1 cellular context compared by ENCODE assay signal in the genomic region with DNA sequence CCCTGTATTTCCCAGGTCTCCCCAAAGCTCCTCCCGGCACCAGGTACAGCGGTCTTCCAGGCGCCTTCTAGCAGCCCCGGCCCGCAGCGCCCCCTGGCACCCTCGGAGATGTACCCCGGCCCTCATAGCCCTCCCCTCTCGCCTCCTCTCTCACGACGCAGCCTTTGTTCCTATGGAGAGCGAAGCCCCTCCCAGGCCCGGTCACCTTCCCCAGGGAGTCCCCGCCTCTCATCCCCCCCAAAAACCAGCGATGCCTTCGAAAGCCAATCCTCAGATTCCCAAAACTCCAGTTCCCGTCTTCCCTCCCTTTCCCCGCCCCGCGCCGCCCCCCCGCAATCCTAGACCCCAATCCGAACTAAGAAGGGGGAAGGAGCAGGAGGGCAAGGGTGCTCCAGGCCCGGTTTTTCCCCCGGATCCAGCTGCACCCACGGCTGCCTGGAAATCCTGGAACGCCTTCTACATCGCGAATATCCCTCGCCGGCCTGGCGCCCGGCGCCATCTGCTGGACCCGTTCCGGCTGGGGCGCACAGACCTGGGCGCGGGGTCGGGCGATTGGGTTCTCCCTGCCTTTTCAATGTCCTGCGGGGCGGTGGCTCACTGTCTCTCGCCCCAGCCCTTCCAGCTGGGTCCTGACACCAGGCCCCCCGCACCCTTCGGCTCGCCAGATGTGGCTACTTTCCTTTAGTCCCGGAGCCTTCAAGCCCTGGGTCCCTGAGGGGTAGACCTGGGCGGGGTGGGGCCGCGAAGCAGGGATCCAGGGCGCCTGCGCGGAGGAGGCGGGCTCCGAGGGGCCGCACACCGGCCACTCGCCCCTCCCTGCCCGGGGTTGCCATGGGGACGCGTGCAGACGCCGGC.
A peak's percentile ranks its signal among the peaks of the same experiment; 100 is the strongest.
TF ChIP-seq lines count a peak whose summit lies in the region.

A gene with protein sequence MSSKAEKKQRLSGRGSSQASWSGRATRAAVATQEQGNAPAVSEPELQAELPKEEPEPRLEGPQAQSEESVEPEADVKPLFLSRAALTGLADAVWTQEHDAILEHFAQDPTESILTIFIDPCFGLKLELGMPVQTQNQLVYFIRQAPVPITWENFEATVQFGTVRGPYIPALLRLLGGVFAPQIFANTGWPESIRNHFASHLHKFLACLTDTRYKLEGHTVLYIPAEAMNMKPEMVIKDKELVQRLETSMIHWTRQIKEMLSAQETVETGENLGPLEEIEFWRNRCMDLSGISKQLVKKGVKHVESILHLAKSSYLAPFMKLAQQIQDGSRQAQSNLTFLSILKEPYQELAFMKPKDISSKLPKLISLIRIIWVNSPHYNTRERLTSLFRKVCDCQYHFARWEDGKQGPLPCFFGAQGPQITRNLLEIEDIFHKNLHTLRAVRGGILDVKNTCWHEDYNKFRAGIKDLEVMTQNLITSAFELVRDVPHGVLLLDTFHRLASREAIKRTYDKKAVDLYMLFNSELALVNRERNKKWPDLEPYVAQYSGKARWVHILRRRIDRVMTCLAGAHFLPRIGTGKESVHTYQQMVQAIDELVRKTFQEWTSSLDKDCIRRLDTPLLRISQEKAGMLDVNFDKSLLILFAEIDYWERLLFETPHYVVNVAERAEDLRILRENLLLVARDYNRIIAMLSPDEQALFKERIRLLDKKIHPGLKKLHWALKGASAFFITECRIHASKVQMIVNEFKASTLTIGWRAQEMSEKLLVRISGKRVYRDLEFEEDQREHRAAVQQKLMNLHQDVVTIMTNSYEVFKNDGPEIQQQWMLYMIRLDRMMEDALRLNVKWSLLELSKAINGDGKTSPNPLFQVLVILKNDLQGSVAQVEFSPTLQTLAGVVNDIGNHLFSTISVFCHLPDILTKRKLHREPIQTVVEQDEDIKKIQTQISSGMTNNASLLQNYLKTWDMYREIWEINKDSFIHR (N-terminal part only) (plus strand): TSS at position 844 of the 855 bp plus-strand sequence. CDS start 1,991 bp downstream, outside the sequence.

TF ChIP-seq in HepG2, 621 proteins besides CTCF, POLR2A, EP300 and RAD21 (continued from another document and continues in another):
- TF ChIP-seq, protein P1, sequence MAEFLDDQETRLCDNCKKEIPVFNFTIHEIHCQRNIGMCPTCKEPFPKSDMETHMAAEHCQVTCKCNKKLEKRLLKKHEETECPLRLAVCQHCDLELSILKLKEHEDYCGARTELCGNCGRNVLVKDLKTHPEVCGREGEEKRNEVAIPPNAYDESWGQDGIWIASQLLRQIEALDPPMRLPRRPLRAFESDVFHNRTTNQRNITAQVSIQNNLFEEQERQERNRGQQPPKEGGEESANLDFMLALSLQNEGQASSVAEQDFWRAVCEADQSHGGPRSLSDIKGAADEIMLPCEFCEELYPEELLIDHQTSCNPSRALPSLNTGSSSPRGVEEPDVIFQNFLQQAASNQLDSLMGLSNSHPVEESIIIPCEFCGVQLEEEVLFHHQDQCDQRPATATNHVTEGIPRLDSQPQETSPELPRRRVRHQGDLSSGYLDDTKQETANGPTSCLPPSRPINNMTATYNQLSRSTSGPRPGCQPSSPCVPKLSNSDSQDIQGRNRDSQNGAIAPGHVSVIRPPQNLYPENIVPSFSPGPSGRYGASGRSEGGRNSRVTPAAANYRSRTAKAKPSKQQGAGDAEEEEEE (CRISPR knock-in tag; IDR thresholded peaks at IDR 0.05; ENCODE audit: borderline replicate concordance): no peak
- TF ChIP-seq NFIB (CRISPR knock-in tag; IDR thresholded peaks at IDR 0.05; ENCODE audit: borderline replicate concordance) (no peak), ZNF446 (CRISPR knock-in tag; IDR thresholded peaks at IDR 0.05) (no peak), GATAD1 (CRISPR knock-in tag; IDR thresholded peaks at IDR 0.05) (peak; percentile 71; the same call in 1 of the 2 replicates), HDAC1 (CRISPR knock-in tag; IDR thresholded peaks at IDR 0.05) (peak; percentile 75), TSC22D2 (CRISPR knock-in tag; IDR thresholded peaks at IDR 0.05; ENCODE audit: borderline replicate concordance) (no peak), U2AF1 (optimal IDR thresholded peaks at IDR 0.05; ENCODE audit: low read depth, low read length) (no peak), NFIC (IDR thresholded peaks at IDR 0.05; ENCODE audit: low read length) (no peak), TBX3 (IDR thresholded peaks at IDR 0.05; ENCODE audit: borderline replicate concordance) (no peak), KLF12 (CRISPR knock-in tag; IDR thresholded peaks at IDR 0.05; ENCODE audit: borderline replicate concordance) (no peak), ZNF772 (CRISPR knock-in tag; IDR thresholded peaks at IDR 0.05) (peak; percentile 57; the same call in 1 of the 2 replicates), HMGA1 (CRISPR knock-in tag; conservative IDR thresholded peaks at IDR 0.05) (no peak), ZSCAN29 (CRISPR knock-in tag; conservative IDR thresholded peaks at IDR 0.05) (peak; percentile 46; the same call in 1 of the 2 replicates), BCL6 (CRISPR knock-in tag; IDR thresholded peaks at IDR 0.05) (no peak), ZMAT3 (CRISPR knock-in tag; conservative IDR thresholded peaks at IDR 0.05) (peak; percentile 59; the same call in 1 of the 2 replicates), ZNF382 (CRISPR knock-in tag; IDR thresholded peaks at IDR 0.05; ENCODE audit: borderline replicate concordance) (no peak), SPEN (CRISPR knock-in tag; IDR thresholded peaks at IDR 0.05; ENCODE audit: low read depth) (no peak), ZNF343 (CRISPR knock-in tag; IDR thresholded peaks at IDR 0.05) (no peak), ZFY (CRISPR knock-in tag; IDR thresholded peaks at IDR 0.05) (peak; percentile 50), ZNF138 (CRISPR knock-in tag; IDR thresholded peaks at IDR 0.05; ENCODE audit: low read depth) (no peak), AKAP8 (CRISPR knock-in tag; IDR thresholded peaks at IDR 0.05) (0 out of 2 replicates have a peak, but pooled peaks have one; percentile 60), GLI4 (CRISPR knock-in tag; IDR thresholded peaks at IDR 0.05; ENCODE audit: borderline replicate concordance) (0 out of 2 replicates have a peak, but pooled peaks have one; percentile 25), SRY (CRISPR knock-in tag; IDR thresholded peaks at IDR 0.05) (no peak; the same call in 1 of the 2 replicates), ETV5 (CRISPR knock-in tag; IDR thresholded peaks at IDR 0.05; ENCODE audit: borderline replicate concordance) (no peak), KDM1A (CRISPR knock-in tag; IDR thresholded peaks at IDR 0.05) (no peak), PAWR (CRISPR knock-in tag; IDR thresholded peaks at IDR 0.05; ENCODE audit: borderline replicate concordance) (no peak), ZNF605 (CRISPR knock-in tag; IDR thresholded peaks at IDR 0.05) (0 out of 2 replicates have a peak, but pooled peaks have one; percentile 46), ARHGAP35 (CRISPR knock-in tag; IDR thresholded peaks at IDR 0.05; ENCODE audit: borderline replicate concordance) (peak; percentile 46; the same call in 1 of the 2 replicates), ASH2L (IDR thresholded peaks at IDR 0.05; ENCODE audit: insufficient read length, low read depth, low read length) (peak; percentile 19), RFX1 (IDR thresholded peaks at IDR 0.05) (peak; percentile 67), ESRRA (CRISPR knock-in tag; IDR thresholded peaks at IDR 0.05; ENCODE audit: low read depth) (no peak), RXRB (CRISPR knock-in tag; IDR thresholded peaks at IDR 0.05; ENCODE audit: borderline replicate concordance) (0 out of 2 replicates have a peak, but pooled peaks have one; percentile 45), SOX6 (IDR thresholded peaks at IDR 0.05) (no peak), SOX6 (CRISPR knock-in tag; IDR thresholded peaks at IDR 0.05) (peak; percentile 54), MEF2D (CRISPR knock-in tag; IDR thresholded peaks at IDR 0.05) (0 out of 2 replicates have a peak, but pooled peaks have one; percentile 24), KDM3A (CRISPR knock-in tag; IDR thresholded peaks at IDR 0.05; ENCODE audit: low read depth) (peak; percentile 84; the same call in 1 of the 2 replicates)
- TF ChIP-seq, protein P2, sequence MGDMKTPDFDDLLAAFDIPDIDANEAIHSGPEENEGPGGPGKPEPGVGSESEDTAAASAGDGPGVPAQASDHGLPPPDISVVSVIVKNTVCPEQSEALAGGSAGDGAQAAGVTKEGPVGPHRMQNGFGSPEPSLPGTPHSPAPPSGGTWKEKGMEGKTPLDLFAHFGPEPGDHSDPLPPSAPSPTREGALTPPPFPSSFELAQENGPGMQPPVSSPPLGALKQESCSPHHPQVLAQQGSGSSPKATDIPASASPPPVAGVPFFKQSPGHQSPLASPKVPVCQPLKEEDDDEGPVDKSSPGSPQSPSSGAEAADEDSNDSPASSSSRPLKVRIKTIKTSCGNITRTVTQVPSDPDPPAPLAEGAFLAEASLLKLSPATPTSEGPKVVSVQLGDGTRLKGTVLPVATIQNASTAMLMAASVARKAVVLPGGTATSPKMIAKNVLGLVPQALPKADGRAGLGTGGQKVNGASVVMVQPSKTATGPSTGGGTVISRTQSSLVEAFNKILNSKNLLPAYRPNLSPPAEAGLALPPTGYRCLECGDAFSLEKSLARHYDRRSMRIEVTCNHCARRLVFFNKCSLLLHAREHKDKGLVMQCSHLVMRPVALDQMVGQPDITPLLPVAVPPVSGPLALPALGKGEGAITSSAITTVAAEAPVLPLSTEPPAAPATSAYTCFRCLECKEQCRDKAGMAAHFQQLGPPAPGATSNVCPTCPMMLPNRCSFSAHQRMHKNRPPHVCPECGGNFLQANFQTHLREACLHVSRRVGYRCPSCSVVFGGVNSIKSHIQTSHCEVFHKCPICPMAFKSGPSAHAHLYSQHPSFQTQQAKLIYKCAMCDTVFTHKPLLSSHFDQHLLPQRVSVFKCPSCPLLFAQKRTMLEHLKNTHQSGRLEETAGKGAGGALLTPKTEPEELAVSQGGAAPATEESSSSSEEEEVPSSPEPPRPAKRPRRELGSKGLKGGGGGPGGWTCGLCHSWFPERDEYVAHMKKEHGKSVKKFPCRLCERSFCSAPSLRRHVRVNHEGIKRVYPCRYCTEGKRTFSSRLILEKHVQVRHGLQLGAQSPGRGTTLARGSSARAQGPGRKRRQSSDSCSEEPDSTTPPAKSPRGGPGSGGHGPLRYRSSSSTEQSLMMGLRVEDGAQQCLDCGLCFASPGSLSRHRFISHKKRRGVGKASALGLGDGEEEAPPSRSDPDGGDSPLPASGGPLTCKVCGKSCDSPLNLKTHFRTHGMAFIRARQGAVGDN (CRISPR knock-in tag; IDR thresholded peaks at IDR 0.05): peak; percentile 81
- TF ChIP-seq, protein P3, sequence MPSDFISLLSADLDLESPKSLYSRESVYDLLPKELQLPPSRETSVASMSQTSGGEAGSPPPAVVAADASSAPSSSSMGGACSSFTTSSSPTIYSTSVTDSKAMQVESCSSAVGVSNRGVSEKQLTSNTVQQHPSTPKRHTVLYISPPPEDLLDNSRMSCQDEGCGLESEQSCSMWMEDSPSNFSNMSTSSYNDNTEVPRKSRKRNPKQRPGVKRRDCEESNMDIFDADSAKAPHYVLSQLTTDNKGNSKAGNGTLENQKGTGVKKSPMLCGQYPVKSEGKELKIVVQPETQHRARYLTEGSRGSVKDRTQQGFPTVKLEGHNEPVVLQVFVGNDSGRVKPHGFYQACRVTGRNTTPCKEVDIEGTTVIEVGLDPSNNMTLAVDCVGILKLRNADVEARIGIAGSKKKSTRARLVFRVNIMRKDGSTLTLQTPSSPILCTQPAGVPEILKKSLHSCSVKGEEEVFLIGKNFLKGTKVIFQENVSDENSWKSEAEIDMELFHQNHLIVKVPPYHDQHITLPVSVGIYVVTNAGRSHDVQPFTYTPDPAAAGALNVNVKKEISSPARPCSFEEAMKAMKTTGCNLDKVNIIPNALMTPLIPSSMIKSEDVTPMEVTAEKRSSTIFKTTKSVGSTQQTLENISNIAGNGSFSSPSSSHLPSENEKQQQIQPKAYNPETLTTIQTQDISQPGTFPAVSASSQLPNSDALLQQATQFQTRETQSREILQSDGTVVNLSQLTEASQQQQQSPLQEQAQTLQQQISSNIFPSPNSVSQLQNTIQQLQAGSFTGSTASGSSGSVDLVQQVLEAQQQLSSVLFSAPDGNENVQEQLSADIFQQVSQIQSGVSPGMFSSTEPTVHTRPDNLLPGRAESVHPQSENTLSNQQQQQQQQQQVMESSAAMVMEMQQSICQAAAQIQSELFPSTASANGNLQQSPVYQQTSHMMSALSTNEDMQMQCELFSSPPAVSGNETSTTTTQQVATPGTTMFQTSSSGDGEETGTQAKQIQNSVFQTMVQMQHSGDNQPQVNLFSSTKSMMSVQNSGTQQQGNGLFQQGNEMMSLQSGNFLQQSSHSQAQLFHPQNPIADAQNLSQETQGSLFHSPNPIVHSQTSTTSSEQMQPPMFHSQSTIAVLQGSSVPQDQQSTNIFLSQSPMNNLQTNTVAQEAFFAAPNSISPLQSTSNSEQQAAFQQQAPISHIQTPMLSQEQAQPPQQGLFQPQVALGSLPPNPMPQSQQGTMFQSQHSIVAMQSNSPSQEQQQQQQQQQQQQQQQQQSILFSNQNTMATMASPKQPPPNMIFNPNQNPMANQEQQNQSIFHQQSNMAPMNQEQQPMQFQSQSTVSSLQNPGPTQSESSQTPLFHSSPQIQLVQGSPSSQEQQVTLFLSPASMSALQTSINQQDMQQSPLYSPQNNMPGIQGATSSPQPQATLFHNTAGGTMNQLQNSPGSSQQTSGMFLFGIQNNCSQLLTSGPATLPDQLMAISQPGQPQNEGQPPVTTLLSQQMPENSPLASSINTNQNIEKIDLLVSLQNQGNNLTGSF (CRISPR knock-in tag; IDR thresholded peaks at IDR 0.05): 0 out of 2 replicates have a peak, but pooled peaks have one; percentile 15
- TF ChIP-seq, protein P4, sequence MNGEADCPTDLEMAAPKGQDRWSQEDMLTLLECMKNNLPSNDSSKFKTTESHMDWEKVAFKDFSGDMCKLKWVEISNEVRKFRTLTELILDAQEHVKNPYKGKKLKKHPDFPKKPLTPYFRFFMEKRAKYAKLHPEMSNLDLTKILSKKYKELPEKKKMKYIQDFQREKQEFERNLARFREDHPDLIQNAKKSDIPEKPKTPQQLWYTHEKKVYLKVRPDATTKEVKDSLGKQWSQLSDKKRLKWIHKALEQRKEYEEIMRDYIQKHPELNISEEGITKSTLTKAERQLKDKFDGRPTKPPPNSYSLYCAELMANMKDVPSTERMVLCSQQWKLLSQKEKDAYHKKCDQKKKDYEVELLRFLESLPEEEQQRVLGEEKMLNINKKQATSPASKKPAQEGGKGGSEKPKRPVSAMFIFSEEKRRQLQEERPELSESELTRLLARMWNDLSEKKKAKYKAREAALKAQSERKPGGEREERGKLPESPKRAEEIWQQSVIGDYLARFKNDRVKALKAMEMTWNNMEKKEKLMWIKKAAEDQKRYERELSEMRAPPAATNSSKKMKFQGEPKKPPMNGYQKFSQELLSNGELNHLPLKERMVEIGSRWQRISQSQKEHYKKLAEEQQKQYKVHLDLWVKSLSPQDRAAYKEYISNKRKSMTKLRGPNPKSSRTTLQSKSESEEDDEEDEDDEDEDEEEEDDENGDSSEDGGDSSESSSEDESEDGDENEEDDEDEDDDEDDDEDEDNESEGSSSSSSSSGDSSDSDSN (CRISPR knock-in tag; IDR thresholded peaks at IDR 0.05): peak; percentile 57; the same call in 1 of the 2 replicates
- TF ChIP-seq, protein P5, sequence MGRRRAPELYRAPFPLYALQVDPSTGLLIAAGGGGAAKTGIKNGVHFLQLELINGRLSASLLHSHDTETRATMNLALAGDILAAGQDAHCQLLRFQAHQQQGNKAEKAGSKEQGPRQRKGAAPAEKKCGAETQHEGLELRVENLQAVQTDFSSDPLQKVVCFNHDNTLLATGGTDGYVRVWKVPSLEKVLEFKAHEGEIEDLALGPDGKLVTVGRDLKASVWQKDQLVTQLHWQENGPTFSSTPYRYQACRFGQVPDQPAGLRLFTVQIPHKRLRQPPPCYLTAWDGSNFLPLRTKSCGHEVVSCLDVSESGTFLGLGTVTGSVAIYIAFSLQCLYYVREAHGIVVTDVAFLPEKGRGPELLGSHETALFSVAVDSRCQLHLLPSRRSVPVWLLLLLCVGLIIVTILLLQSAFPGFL (CRISPR knock-in tag; IDR thresholded peaks at IDR 0.05): no peak
- TF ChIP-seq, protein P6, sequence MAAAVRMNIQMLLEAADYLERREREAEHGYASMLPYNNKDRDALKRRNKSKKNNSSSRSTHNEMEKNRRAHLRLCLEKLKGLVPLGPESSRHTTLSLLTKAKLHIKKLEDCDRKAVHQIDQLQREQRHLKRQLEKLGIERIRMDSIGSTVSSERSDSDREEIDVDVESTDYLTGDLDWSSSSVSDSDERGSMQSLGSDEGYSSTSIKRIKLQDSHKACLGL (CRISPR knock-in tag; IDR thresholded peaks at IDR 0.05): 0 out of 2 replicates have a peak, but pooled peaks have one; percentile 27
